18 cellular contexts compared by ENCODE assay signal in genomic region chr17:72219136-72219823, GRCh38.
DNase-seq lines count a peak whose midpoint lies in the region; ATAC-seq and TF ChIP-seq lines count a peak whose summit lies in the region.
"Had no signal": no experiment of that assay in that cellular context is flagged by ENCODE, and none has a peak within 500 bp of the region (broad histone marks: within the 10 kb centered on the region; RNA-seq: fewer than 3 reads in every experiment).

No MANE protein-coding gene starts in this region.

- H3K9me3 ChIP-seq in A673 (ENCODE audit: low read depth, low read length, poor library complexity, severe bottlenecking) (no peaks in the 10 kb centered on the region), HAP-1 (no peaks in the 10 kb centered on the region)
- H3K9me3 ChIP-seq: body of pancreas, transverse colon had no signal

- H3K27ac Mint-ChIP-seq in endothelial cell (ENCODE audit: unreplicated experiment), result no peak overlapping the region
- H3K27ac Mint-ChIP-seq in nephron progenitor cell, result no peak overlapping the region
- H3K27ac Mint-ChIP-seq: activated T-helper 17 cell treated with anti-CD3 and anti-CD28 coated beads, Interleukin-2, amount 50 U/mL, for 72 hours had no signal

- intact Hi-C loops in A673 (cut with micrococcal nuclease; ENCODE audit: unreplicated experiment), result no loop called here

- H3K27me3 Mint-ChIP-seq in endothelial cell (ENCODE audit: unreplicated experiment), result peaks cover 5% of the 10 kb centered on the region
- H3K27me3 Mint-ChIP-seq in nephron progenitor cell (ENCODE audit: low read depth, poor library complexity), result peaks cover 77% of the 10 kb centered on the region
- H3K27me3 Mint-ChIP-seq in activated T-cell treated with anti-CD3 and anti-CD28 coated beads, Interleukin-2, amount 50 U/mL, for 4 hours (ENCODE audit: low read depth), result peaks cover 40% of the 10 kb centered on the region

- peak; percentile 54 for DNase-seq in A673 (ENCODE audit: low spot score)
- peak; percentile 8 for DNase-seq in M059J (ENCODE audit: low read depth)
- DNase-seq in endothelial cell (ENCODE audit: low spot score), result peak; percentile 23
- peak; percentile 34 for DNase-seq in nephron progenitor cell
- no peak for DNase-seq in NOMO-1 treated with dmso at 0.1 percent for 144 hours (lab: John Stamatoyannopoulos, UW; ENCODE audit: unreplicated experiment)
- DNase-seq in stimulated activated CD8-positive, alpha-beta memory T cell treated with anti-CD3 and anti-CD28 coated beads, Interleukin-4, amount 100 ng/mL, for 48 hours, result no peak
- no peak for DNase-seq in HAP-1 (ENCODE audit: low spot score in 2 of 2)
- no peak for DNase-seq in activated T-cell treated with anti-CD3 and anti-CD28 coated beads, Interleukin-2, amount 50 U/mL, for 4 hours
- DNase-seq: activated CD4-positive, alpha-beta T cell treated with anti-CD3 and anti-CD28 coated beads, Interleukin-2, amount 50 U/mL, for 48 hours; body of pancreas; DMS 273 treated with DMSO at 0.1 percent for 48 hours; KBM-7; NCI-H1417 treated with DMSO at 0.1 percent for 48 hours; NCI-H510A; occipital lobe; T-helper 9 cell; transverse colon had no signal

- CTCF ChIA-PET in A673 (lab: Charles Lee), result interaction anchor here (0.7 kb wide), 1 partner anchor 122 kb away, joined by 5 read pairs; no protein-coding TSS in a partner anchor

- no peak overlapping the region for H3K27ac ChIP-seq in A673 (ENCODE audit: low read depth, low read length, poor library complexity, severe bottlenecking)
- H3K27ac ChIP-seq: body of pancreas, transverse colon had no signal

- in situ Hi-C loops in HAP-1 (cut with MboI; ENCODE audit: low sequenced_read_pairs), result no loop called here

- no peaks in the 10 kb centered on the region for H3K9me3 Mint-ChIP-seq in endothelial cell (ENCODE audit: unreplicated experiment)
- peaks cover 5% of the 10 kb centered on the region for H3K9me3 Mint-ChIP-seq in nephron progenitor cell
- no peaks in the 10 kb centered on the region for H3K9me3 Mint-ChIP-seq in activated T-cell treated with anti-CD3 and anti-CD28 coated beads, Interleukin-2, amount 50 U/mL, for 4 hours
- H3K9me3 Mint-ChIP-seq: activated T-helper 17 cell treated with anti-CD3 and anti-CD28 coated beads, Interleukin-2, amount 50 U/mL, for 72 hours had no signal

- no peaks in the 10 kb centered on the region for H3K36me3 ChIP-seq in A673 (ENCODE audit: insufficient read depth, low read length, poor library complexity, severe bottlenecking)
- H3K36me3 ChIP-seq in HAP-1 (replicated peaks), result no peaks in the 10 kb centered on the region
- H3K36me3 ChIP-seq: transverse colon had no signal

- POLR2A ChIA-PET in A673 (lab: Charles Lee; ENCODE audit: low non-redundant PET), result no interaction called here

- TF ChIP-seq CTCF in A673 (conservative IDR thresholded peaks at IDR 0.05; ENCODE audit: low read depth, low read length) (no peak), endothelial cell (IDR thresholded peaks at IDR 0.05; ENCODE audit: unreplicated experiment) (no peak), nephron progenitor cell (IDR thresholded peaks at IDR 0.05) (no peak)

- H3K4me1 ChIP-seq in A673 (ENCODE audit: insufficient read depth, low read length, poor library complexity, severe bottlenecking) (peaks cover 5% of the 10 kb centered on the region), HAP-1 (no peaks in the 10 kb centered on the region)

- peaks cover 10% of the 10 kb centered on the region for H3K4me1 Mint-ChIP-seq in endothelial cell (ENCODE audit: unreplicated experiment)
- H3K4me1 Mint-ChIP-seq in nephron progenitor cell, result peaks cover 23% of the 10 kb centered on the region
- H3K4me1 Mint-ChIP-seq in activated T-cell treated with anti-CD3 and anti-CD28 coated beads, Interleukin-2, amount 50 U/mL, for 4 hours (ENCODE audit: low read depth), result no peaks in the 10 kb centered on the region
- H3K4me1 Mint-ChIP-seq: activated T-helper 17 cell treated with anti-CD3 and anti-CD28 coated beads, Interleukin-2, amount 50 U/mL, for 72 hours had no signal

- H3K4me3 Mint-ChIP-seq in endothelial cell (ENCODE audit: unreplicated experiment) (peak overlapping the region; percentile 72), nephron progenitor cell (peak overlapping the region; percentile 82)
- no peak overlapping the region for H3K4me3 Mint-ChIP-seq in activated T-cell treated with anti-CD3 and anti-CD28 coated beads, Interleukin-2, amount 50 U/mL, for 4 hours
- H3K4me3 Mint-ChIP-seq: activated T-helper 17 cell treated with anti-CD3 and anti-CD28 coated beads, Interleukin-2, amount 50 U/mL, for 72 hours had no signal

- H3K36me3 Mint-ChIP-seq in endothelial cell (ENCODE audit: low read depth, unreplicated experiment), result no peaks in the 10 kb centered on the region
- H3K36me3 Mint-ChIP-seq in nephron progenitor cell (ENCODE audit: low read depth), result no peaks in the 10 kb centered on the region
- no peaks in the 10 kb centered on the region for H3K36me3 Mint-ChIP-seq in activated T-cell treated with anti-CD3 and anti-CD28 coated beads, Interleukin-2, amount 50 U/mL, for 4 hours (ENCODE audit: insufficient read depth)

- BruUV-seq in A673 (replicated peaks; lab: Mats Ljungman, UMichigan), result no TSS peak

- H3K27me3 ChIP-seq in A673 (replicated peaks; ENCODE audit: insufficient read depth, low read depth, low read length, poor library complexity) (no peaks in the 10 kb centered on the region), HAP-1 (ENCODE audit: low read depth) (no peaks in the 10 kb centered on the region)
- H3K27me3 ChIP-seq: body of pancreas had no signal

- peak overlapping the region; percentile 13 for H3K4me3 ChIP-seq in A673 (ENCODE audit: low read depth, low read length, poor library complexity, severe bottlenecking)
- no peak overlapping the region for H3K4me3 ChIP-seq in HAP-1
- H3K4me3 ChIP-seq: body of pancreas, transverse colon had no signal

- no peak for ATAC-seq in activated T-cell treated with anti-CD3 and anti-CD28 coated beads, Interleukin-2, amount 50 U/mL, for 4 hours
- ATAC-seq: activated T-helper 17 cell treated with anti-CD3 and anti-CD28 coated beads, Interleukin-2, amount 50 U/mL, for 72 hours; body of pancreas had no signal

Comparison
In these comparisons a context has a peak if more than half of its experiments do, and no peak if none do; other contexts are left out.
1. DNase-seq: peak in A673 (single experiment), M059J (single experiment), endothelial cell (single experiment) and nephron progenitor cell (single experiment); none in NOMO-1 treated with dmso at 0.1 percent for 144 hours (single experiment), stimulated activated CD8-positive, alpha-beta memory T cell treated with anti-CD3 and anti-CD28 coated beads, Interleukin-4, amount 100 ng/mL, for 48 hours (single experiment), HAP-1 (0 of 2) and activated T-cell treated with anti-CD3 and anti-CD28 coated beads, Interleukin-2, amount 50 U/mL, for 4 hours (single experiment).